In the genomic region with DNA sequence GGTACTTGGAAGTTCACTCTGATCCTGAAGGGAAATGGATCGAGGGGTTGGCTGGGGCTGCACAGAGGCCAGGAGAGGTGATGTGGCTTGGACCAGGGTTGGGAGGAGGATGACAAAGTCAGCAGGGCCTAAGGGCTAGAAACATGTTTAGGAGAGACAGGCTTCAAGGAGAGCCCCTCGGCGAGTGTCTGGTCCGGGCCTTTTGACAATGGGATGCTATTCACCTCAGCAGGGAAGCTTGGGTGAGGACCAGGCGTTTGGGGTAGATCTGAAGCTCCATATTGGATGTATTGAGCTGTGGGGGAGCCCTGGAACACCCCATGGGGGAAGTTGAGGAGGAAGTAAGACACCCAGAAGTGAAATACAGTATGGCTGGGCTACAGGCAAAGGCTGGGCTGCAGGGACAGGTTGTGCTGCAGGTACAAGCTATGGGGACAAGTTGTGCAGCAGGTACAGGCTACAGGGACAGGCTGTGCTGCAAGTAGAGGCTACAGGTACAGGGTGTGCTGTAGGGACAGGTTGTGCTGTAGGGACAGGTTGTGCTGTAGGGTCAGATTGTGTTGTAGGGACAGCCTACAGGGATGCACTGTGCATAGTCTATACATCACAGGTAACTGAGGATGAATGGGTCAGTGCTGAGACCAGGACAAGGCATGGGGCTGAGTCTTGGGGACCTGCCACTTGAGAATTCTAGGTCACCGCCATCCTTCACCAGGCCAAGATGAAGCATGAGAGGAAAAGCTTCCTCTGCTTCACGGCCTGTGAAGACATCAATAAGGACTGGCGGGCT, we compare ENCODE assay signal across 18 cellular contexts. TPM values are rescaled to one million over a fixed set of nuclear protein-coding genes. Genes with fewer than 3 reads are reported as not detected.
A peak's percentile ranks its signal among the peaks of the same experiment; 100 is the strongest.
DNase-seq lines count a peak whose midpoint lies in the region; ATAC-seq, FAIRE-seq and TF ChIP-seq lines count a peak whose summit lies in the region.
"Had no signal": no experiment of that assay in that cellular context is flagged by ENCODE, and none has a peak within 500 bp of the region (broad histone marks: within the 10 kb centered on the region; RNA-seq: fewer than 3 reads in every experiment).

No MANE protein-coding gene starts in this region.

- intact Hi-C loops in PC-9 (cut with micrococcal nuclease; ENCODE audit: unreplicated experiment) (loop anchor here (1.0 kb wide), 1 partner anchor 14 kb away; no protein-coding TSS in a partner anchor), breast epithelium (cut with DNase I; ENCODE audit: low total_unique reads) (no loop called here)

- TF ChIP-seq CTCF in PC-9 (conservative IDR thresholded peaks at IDR 0.05) (no peak), breast epithelium (IDR thresholded peaks at IDR 0.05) (no peak), keratinocyte (optimal IDR thresholded peaks at IDR 0.05 in 1 of 3, IDR thresholded peaks at IDR 0.05 in 1 of 3, conservative IDR thresholded peaks at IDR 0.05 in 1 of 3; ENCODE audit: extremely low read depth in 1 of 3, insufficient read depth in 2 of 3, low read length in 3 of 3) (no peak), smooth muscle cell (IDR thresholded peaks at IDR 0.05; ENCODE audit: borderline replicate concordance, insufficient read depth, poor library complexity, severe bottlenecking) (no peak)

- H4K20me1 ChIP-seq in PC-9 (ENCODE audit: insufficient read depth) (no peaks in the 10 kb centered on the region), keratinocyte (ENCODE audit: control insufficient read depth, extremely low read depth, insufficient read depth, low read length) (peaks cover 2% of the 10 kb centered on the region), smooth muscle cell (ENCODE audit: low read depth) (no peaks in the 10 kb centered on the region)

- ATAC-seq in left lobe of liver: no peak
- ATAC-seq: CD8-positive, alpha-beta T cell; Right ventricle myocardium inferior had no signal

- CTCF ChIA-PET in PC-9 (lab: Charles Lee): no interaction called here

- H3K27ac ChIP-seq in PC-9 (no peak overlapping the region), breast epithelium (peak overlapping the region; percentile 38 to 41), keratinocyte (ENCODE audit: control insufficient read depth, insufficient read depth, low read length) (peak overlapping the region; percentile 36), smooth muscle cell (ENCODE audit: low read depth) (peak overlapping the region; percentile 40)
- H3K27ac ChIP-seq: KMS-11 had no signal

- H3K4me3 ChIP-seq in PC-9 (no peak overlapping the region), breast epithelium (no peak overlapping the region), keratinocyte (ENCODE audit: control insufficient read depth in 2 of 3, extremely low read depth in 1 of 3, insufficient read depth in 2 of 3, low read depth in 1 of 3, low read length in 3 of 3) (no peak overlapping the region), smooth muscle cell (no peak overlapping the region)
- H3K4me3 ChIP-seq: MG63 had no signal

- no peak for TF ChIP-seq POLR2A in breast epithelium (IDR thresholded peaks at IDR 0.05)

- dilution Hi-C loops in keratinocyte (cut with MboI; ENCODE audit: extremely low pct_ligation_motif_present, low sequenced_read_pairs): no loop called here

- H2AFZ ChIP-seq in PC-9 (no peak overlapping the region), keratinocyte (ENCODE audit: control insufficient read depth, low read length) (no peak overlapping the region), smooth muscle cell (ENCODE audit: low read depth) (no peak overlapping the region)

- no peaks in the 10 kb centered on the region; the same call in 1 of the 2 replicates for H3K9me2 ChIP-seq in PC-9 (ENCODE audit: insufficient read depth)

- H3K79me2 ChIP-seq in PC-9 (ENCODE audit: low read depth) (no peaks in the 10 kb centered on the region), keratinocyte (ENCODE audit: control insufficient read depth, insufficient read depth, low read length) (no peaks in the 10 kb centered on the region), smooth muscle cell (ENCODE audit: low read depth) (no peaks in the 10 kb centered on the region)

- peaks cover 3% of the 10 kb centered on the region for H3K9me1 ChIP-seq in keratinocyte (ENCODE audit: control insufficient read depth, extremely low read depth, insufficient read depth, low read length)

- H3K9me3 ChIP-seq in PC-9 (ENCODE audit: insufficient read depth, low read depth) (no peaks in the 10 kb centered on the region), breast epithelium (peaks cover 0 to 3% of the 10 kb centered on the region in 2 donors), keratinocyte (ENCODE audit: control insufficient read depth, low read depth, low read length) (no peaks in the 10 kb centered on the region), smooth muscle cell (replicated peaks; ENCODE audit: low read depth) (no peaks in the 10 kb centered on the region)
- H3K9me3 ChIP-seq: MG63 had no signal

- H3K27me3 ChIP-seq in PC-9 (ENCODE audit: insufficient read depth, low read depth): peaks cover 15% of the 10 kb centered on the region
- no peaks in the 10 kb centered on the region for H3K27me3 ChIP-seq in breast epithelium
- H3K27me3 ChIP-seq in keratinocyte (ENCODE audit: control insufficient read depth, extremely low read depth, insufficient read depth, low read length): peaks cover 10% of the 10 kb centered on the region
- no peaks in the 10 kb centered on the region for H3K27me3 ChIP-seq in smooth muscle cell (ENCODE audit: low read depth)
- H3K27me3 ChIP-seq: MG63 had no signal

- POLR2A ChIA-PET in PC-9 (lab: Charles Lee; ENCODE audit: unreplicated experiment): interaction anchor here (0.5 kb wide), 1 partner anchor 782 kb away, joined by 7 read pairs; no protein-coding TSS in a partner anchor

- H3K9ac ChIP-seq in keratinocyte (ENCODE audit: control insufficient read depth, extremely low read depth, insufficient read depth, low read length): no peak overlapping the region
- peak overlapping the region; percentile 40 for H3K9ac ChIP-seq in smooth muscle cell (ENCODE audit: low read depth)
- H3K9ac ChIP-seq: KMS-11 had no signal

- no peaks in the 10 kb centered on the region for H3K36me3 ChIP-seq in PC-9 (ENCODE audit: low read depth)
- H3K36me3 ChIP-seq in breast epithelium: no peaks in the 10 kb centered on the region
- no peaks in the 10 kb centered on the region for H3K36me3 ChIP-seq in keratinocyte (ENCODE audit: control insufficient read depth in 2 of 2, extremely low read depth in 1 of 2, insufficient read depth in 2 of 2, low read length in 2 of 2)
- H3K36me3 ChIP-seq in smooth muscle cell (ENCODE audit: low read depth): no peaks in the 10 kb centered on the region
- H3K36me3 ChIP-seq: MG63 had no signal

- DNase-seq in PC-9: no peak
- DNase-seq in breast epithelium (ENCODE audit: low spot score in 2 of 2): no peak
- DNase-seq in keratinocyte (ENCODE audit: low read depth, low spot score): no peak
- DNase-seq in smooth muscle cell (lab: John Stamatoyannopoulos, UW; ENCODE audit: unreplicated experiment): no peak
- no peak for DNase-seq in NCI-H2081 (lab: John Stamatoyannopoulos, UW)
- DNase-seq in NCI-H748 treated with DMSO at 0.1 percent for 48 hours (lab: John Stamatoyannopoulos, UW): no peak
- DNase-seq in left lobe of liver (ENCODE audit: low spot score): no peak
- DNase-seq: CD8-positive, alpha-beta T cell; GOT3; NCI-H1092 treated with DMSO at 0.1 percent for 48 hours; NCI-H1694; NCI-H345; NCI-H526 treated with DMSO at 0.1 percent for 48 hours; NK-92 treated with Interleukin-12 subunit alpha and Interleukin-12 subunit beta, amount 100 ng/mL, for 24 hours had no signal

- H3K4me1 ChIP-seq in PC-9 (replicated peaks; ENCODE audit: insufficient read depth) (peaks cover 21% of the 10 kb centered on the region), breast epithelium (peaks cover 4% of the 10 kb centered on the region in 2 donors), keratinocyte (ENCODE audit: control insufficient read depth, extremely low read depth, insufficient read depth, low read length) (peaks cover 19% of the 10 kb centered on the region), smooth muscle cell (ENCODE audit: low read depth) (no peaks in the 10 kb centered on the region)

- FAIRE-seq in keratinocyte (lab: Jason Lieb, UNC): no peak

- no TSS peak for BruUV-seq in PC-9 (replicated peaks; lab: Mats Ljungman, UMichigan)

- WGBS in smooth muscle cell (ENCODE audit: low lambda C conversion rate): 92% methylated on average over 8 of the region's 8 CpGs

- H3F3A ChIP-seq in PC-9 (ENCODE audit: insufficient read depth, low read depth) (peaks cover 4% of the 10 kb centered on the region; the same call in 1 of the 2 replicates), smooth muscle cell (ENCODE audit: low read depth) (no peaks in the 10 kb centered on the region)

- H3K4me2 ChIP-seq in PC-9: peak overlapping the region; percentile 6; the same call in 1 of the 2 replicates
- H3K4me2 ChIP-seq in keratinocyte (ENCODE audit: control insufficient read depth, extremely low read depth, insufficient read depth, low read depth, low read length): peak overlapping the region; percentile 64
- H3K4me2 ChIP-seq in smooth muscle cell: no peak overlapping the region
- H3K4me2 ChIP-seq: KMS-11 had no signal

RNA-seq across cellular contexts. Expression of a gene that starts 22.7 kb away (rescaled TPM):
- total RNA-seq in PC-9 (2021) (2.7 and 4.1 TPM in 2 replicates), breast epithelium (under 1 TPM in 2 of 3 donors, not detected in 1; 0.16 to 0.44 TPM), smooth muscle cell (1.3 and 1.8 TPM in 2 replicates), left lobe of liver (not detected)
- polyA plus RNA-seq in keratinocyte (0.79 to 1.3 TPM (median 0.94 TPM) in 3 replicates), smooth muscle cell (2.4 and 4.7 TPM in 2 replicates)
- not detected for polyA plus RNA-seq in keratinocyte (2011; ENCODE audit: low read depth)
- 0.72 and 1.8 TPM in 2 replicates for polyA plus RNA-seq in keratinocyte (2011; cell fraction: cytosol; rRNA removed)
- polyA plus RNA-seq in keratinocyte (2011; cell fraction: nucleus; rRNA removed): 2.0 and 3.2 TPM in 2 replicates
- polyA plus RNA-seq in keratinocyte (2012; ENCODE audit: low replicate concordance): 0.76 and 2.6 TPM in 2 replicates
- polyA minus RNA-seq in keratinocyte: 0.23 to 0.72 TPM (median 0.48 TPM) in 3 replicates
- polyA minus RNA-seq in keratinocyte (2011; cell fraction: cytosol; rRNA and poly(A)+ RNA removed): 2.9 TPM
- 1.4 and 3.2 TPM in 2 replicates for polyA minus RNA-seq in keratinocyte (2011; cell fraction: nucleus; rRNA and poly(A)+ RNA removed)
- total RNA-seq: CD8-positive, alpha-beta T cell had no signal

RNA-seq across cellular contexts. Expression of a gene that starts 47.3 kb away (rescaled TPM):
- 0.38 and 0.41 TPM in 2 replicates for total RNA-seq in PC-9 (2021)
- 1 to 10 TPM; 2.1 to 8.5 (median 7.8) TPM for total RNA-seq in breast epithelium
- not detected in 3 replicates for polyA plus RNA-seq in keratinocyte
- polyA plus RNA-seq in keratinocyte (2011; ENCODE audit: low read depth): not detected
- polyA plus RNA-seq in keratinocyte (2011; cell fraction: cytosol; rRNA removed): not detected in 2 replicates
- polyA plus RNA-seq in keratinocyte (2011; cell fraction: nucleus; rRNA removed): 0.03 TPM in 1 of 2 replicates, not detected in the other
- polyA plus RNA-seq in keratinocyte (2012; ENCODE audit: low replicate concordance): not detected in 2 replicates
- not detected in 3 replicates for polyA minus RNA-seq in keratinocyte
- polyA minus RNA-seq in keratinocyte (2011; cell fraction: cytosol; rRNA and poly(A)+ RNA removed): not detected
- polyA minus RNA-seq in keratinocyte (2011; cell fraction: nucleus; rRNA and poly(A)+ RNA removed): not detected in 2 replicates
- 21.3 and 26.9 TPM in 2 replicates for total RNA-seq in smooth muscle cell
- polyA plus RNA-seq in smooth muscle cell: 49.0 and 72.0 TPM in 2 replicates
- 7.1 TPM for total RNA-seq in left lobe of liver
- total RNA-seq: HFFc6 had no signal
